In genomic region chr3:173183022-173183421, GRCh38 we compare ENCODE assay signal across 2 cellular contexts. TPM values are rescaled to one million over a fixed set of nuclear protein-coding genes. Genes with fewer than 3 reads are reported as not detected.
"Had no signal": no experiment of that assay in that cellular context is flagged by ENCODE, and none has a peak within 500 bp of the region (broad histone marks: within the 10 kb centered on the region; RNA-seq: fewer than 3 reads in every experiment).

No MANE protein-coding gene starts in this region.

RNA-seq across cellular contexts. Expression of gene SPATA16, which starts 42.0 kb away (rescaled TPM):
- total RNA-seq: G401, GM12878 had no signal
